In genomic region chrX:989959-990510, GRCh38 we compare ENCODE assay signal across 8 cellular contexts.
DNase-seq lines count a peak whose midpoint lies in the region; ATAC-seq, FAIRE-seq and TF ChIP-seq lines count a peak whose summit lies in the region.

No MANE protein-coding gene starts in this region.

- DNase-seq in SIG-M5 treated with dmso at 0.1 percent for 504 hours (lab: John Stamatoyannopoulos, UW; ENCODE audit: unreplicated experiment) (peak; percentile 4), SIG-M5 (lab: John Stamatoyannopoulos, UW) (no peak), T-helper 1 cell (peak in 4 of 5 donors; percentile 23 to 94 (median 34)), breast epithelium (ENCODE audit: low spot score in 2 of 2) (peak in 1 of 2 donors; percentile 95), left colon (peak; percentile 75 to 88), GM12891 (ENCODE audit: insufficient read length, low spot score) (no peak)
- DNase-seq in stimulated activated CD4-positive, alpha-beta T cell treated with anti-CD3 and anti-CD28 coated beads, TNF-alpha, amount 100 ng/mL, for 24 hours (ENCODE audit: low read depth in 3 of 3) = peak in 2 of 3 experiments; percentile 1 to 12

- no peak for FAIRE-seq in GM12891 (lab: Jason Lieb, UNC)

- H3K27ac ChIP-seq in breast epithelium = peak overlapping the region; percentile 65 to 72

- intact Hi-C loops in breast epithelium (cut with DNase I; ENCODE audit: low total_unique reads) (no loop called here), left colon (cut with DNase I, micrococcal nuclease) (no loop called here)

- no peak for TF ChIP-seq POLR2A in breast epithelium (IDR thresholded peaks at IDR 0.05)
- no peak for TF ChIP-seq POLR2A in GM12891 (IDR thresholded peaks at IDR 0.05; ENCODE audit: low read depth, low read length)

- H3K36me3 ChIP-seq in breast epithelium = no peaks in the 10 kb centered on the region

- no peaks in the 10 kb centered on the region for H3K4me1 ChIP-seq in breast epithelium

- H3K4me3 ChIP-seq in breast epithelium = peak overlapping the region in 2 of 3 donors; percentile 41 to 57

- TF ChIP-seq CTCF in breast epithelium (IDR thresholded peaks at IDR 0.05) = no peak

- no peaks in the 10 kb centered on the region for H3K27me3 ChIP-seq in breast epithelium

- ATAC-seq in HG03139 (IDR thresholded peaks at IDR 0.05; ENCODE audit: unreplicated experiment) = peak; percentile 79
- peak; percentile 95 for ATAC-seq in left colon

- peaks cover 12 to 22% of the 10 kb centered on the region in 2 donors for H3K9me3 ChIP-seq in breast epithelium

TF ChIP-seq in GM12891, 5 proteins besides CTCF, POLR2A, EP300 and RAD21:
- TF ChIP-seq TAF1 (IDR thresholded peaks at IDR 0.05; ENCODE audit: low read depth, low read length) (no peak), SPI1 (IDR thresholded peaks at IDR 0.05; ENCODE audit: low read depth, low read length) (no peak), POU2F2 (IDR thresholded peaks at IDR 0.05; ENCODE audit: low read depth, low read length) (no peak), PAX5 (IDR thresholded peaks at IDR 0.05; ENCODE audit: insufficient read depth, low read length, severe bottlenecking) (no peak), POLR2AphosphoS5 (IDR thresholded peaks at IDR 0.05; ENCODE audit: low read depth, low read length) (no peak)
TF ChIP-seq in GM12891: peak in this region for 0.

Comparison
In these comparisons a context has a peak if more than half of its experiments do, and no peak if none do; other contexts are left out.
1. DNase-seq: peak in SIG-M5 treated with dmso at 0.1 percent for 504 hours (single experiment), T-helper 1 cell (4 of 5), left colon (2 of 2) and stimulated activated CD4-positive, alpha-beta T cell treated with anti-CD3 and anti-CD28 coated beads, TNF-alpha, amount 100 ng/mL, for 24 hours (2 of 3); none in SIG-M5 (single experiment) and GM12891 (single experiment).